Comparison of ENCODE assay signal across 1 cellular context in genomic region chr18:34595673-34596072, GRCh38.
TF ChIP-seq lines count a peak whose summit lies in the region.

No MANE protein-coding gene starts in this region.

TF ChIP-seq in HEK293T, 16 proteins besides CTCF, POLR2A, EP300 and RAD21 (continued from another document):
- TF ChIP-seq TARDBP (IDR thresholded peaks at IDR 0.05) (no peak), PKNOX1 (IDR thresholded peaks at IDR 0.05) (no peak), FOXA1 (IDR thresholded peaks at IDR 0.05) (no peak), HDGF (IDR thresholded peaks at IDR 0.05; ENCODE audit: borderline replicate concordance) (no peak)
